In the genomic region with DNA sequence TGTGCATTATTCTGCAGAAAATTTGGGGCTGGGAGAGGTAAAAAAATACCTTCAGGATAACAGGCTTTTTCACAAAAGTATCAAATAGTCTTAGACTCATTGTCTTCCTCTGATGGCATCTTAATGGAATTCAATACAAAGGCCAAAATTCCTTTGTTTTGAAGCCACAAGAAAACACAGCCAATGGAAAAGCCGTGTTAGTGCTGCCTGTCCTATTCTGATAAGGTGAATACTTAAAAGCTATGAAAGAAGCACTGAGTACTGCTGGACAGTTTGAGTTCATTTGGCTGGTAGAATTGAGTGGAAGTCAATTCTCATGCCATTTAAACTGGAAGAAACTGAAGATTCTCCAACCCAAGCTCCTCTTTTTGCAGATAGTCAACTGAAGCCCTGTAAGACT, we compare ENCODE assay signal across 1 cellular context.
TF ChIP-seq lines count a peak whose summit lies in the region.

No MANE protein-coding gene starts in this region.

TF ChIP-seq in SK-N-SH, 30 proteins besides CTCF, POLR2A, EP300 and RAD21 (continued from another document):
- TF ChIP-seq SIN3A (IDR thresholded peaks at IDR 0.05; ENCODE audit: borderline replicate concordance, low read depth, low read length) (no peak), TEAD4 (IDR thresholded peaks at IDR 0.05; ENCODE audit: borderline replicate concordance, insufficient read depth) (peak; percentile 39; the same call in 1 of the 2 replicates), JUND (IDR thresholded peaks at IDR 0.05) (peak; percentile 52), FOSL2 (IDR thresholded peaks at IDR 0.05; ENCODE audit: borderline replicate concordance, low read depth) (peak; percentile 26; the same call in 1 of the 2 replicates), NFIC (IDR thresholded peaks at IDR 0.05; ENCODE audit: borderline replicate concordance) (peak; percentile 63; the same call in 1 of the 2 replicates)
- TF ChIP-seq, protein P1, sequence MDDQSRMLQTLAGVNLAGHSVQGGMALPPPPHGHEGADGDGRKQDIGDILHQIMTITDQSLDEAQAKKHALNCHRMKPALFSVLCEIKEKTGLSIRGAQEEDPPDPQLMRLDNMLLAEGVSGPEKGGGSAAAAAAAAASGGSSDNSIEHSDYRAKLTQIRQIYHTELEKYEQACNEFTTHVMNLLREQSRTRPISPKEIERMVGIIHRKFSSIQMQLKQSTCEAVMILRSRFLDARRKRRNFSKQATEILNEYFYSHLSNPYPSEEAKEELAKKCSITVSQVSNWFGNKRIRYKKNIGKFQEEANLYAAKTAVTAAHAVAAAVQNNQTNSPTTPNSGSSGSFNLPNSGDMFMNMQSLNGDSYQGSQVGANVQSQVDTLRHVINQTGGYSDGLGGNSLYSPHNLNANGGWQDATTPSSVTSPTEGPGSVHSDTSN (IDR thresholded peaks at IDR 0.05) = 0 out of 2 replicates have a peak, but pooled peaks have one; percentile 30
